In genomic region chrX:136097871-136098805, GRCh38 we compare ENCODE assay signal across 20 cellular contexts. TPM values are rescaled to one million over a fixed set of nuclear protein-coding genes. Genes with fewer than 3 reads are reported as not detected.
DNase-seq lines count a peak whose midpoint lies in the region; ATAC-seq, FAIRE-seq and TF ChIP-seq lines count a peak whose summit lies in the region.
"Had no signal": no experiment of that assay in that cellular context is flagged by ENCODE, and none has a peak within 500 bp of the region (broad histone marks: within the 10 kb centered on the region; RNA-seq: fewer than 3 reads in every experiment).

No MANE protein-coding gene starts in this region.

- H3K9ac ChIP-seq in astrocyte (ENCODE audit: low read length) = no peak overlapping the region

- H3K27ac ChIP-seq in astrocyte (ENCODE audit: low read depth, low read length) = no peak overlapping the region
- H3K27ac ChIP-seq: Peyer's patch had no signal

- H3K4me2 ChIP-seq in astrocyte (ENCODE audit: low read length) = no peak overlapping the region

- H3K36me3 ChIP-seq in GM06990 (ENCODE audit: control insufficient read depth, insufficient read depth, low read length) (no peaks in the 10 kb centered on the region), astrocyte (ENCODE audit: insufficient read depth, low read length) (no peaks in the 10 kb centered on the region)
- H3K36me3 ChIP-seq: Peyer's patch had no signal

- H3K4me1 Mint-ChIP-seq in astrocyte (ENCODE audit: low read depth, unreplicated experiment) = no peaks in the 10 kb centered on the region
- H3K4me1 Mint-ChIP-seq: B cell; CD4-positive, CD25-positive, alpha-beta regulatory T cell had no signal

- no peaks in the 10 kb centered on the region for H3K27me3 Mint-ChIP-seq in astrocyte (ENCODE audit: low read depth, unreplicated experiment)
- H3K27me3 Mint-ChIP-seq: B cell, IgD-negative memory B cell had no signal

- H3K79me2 ChIP-seq in astrocyte (ENCODE audit: insufficient read depth, low read length) = no peaks in the 10 kb centered on the region

- TF ChIP-seq CTCF in GM06990 (IDR thresholded peaks at IDR 0.05; ENCODE audit: insufficient read depth, low read length, poor library complexity, severe bottlenecking) = no peak
- no peak for TF ChIP-seq CTCF in astrocyte (IDR thresholded peaks at IDR 0.05; ENCODE audit: insufficient read depth, low read depth, low read length)

- H3K36me3 Mint-ChIP-seq in astrocyte (ENCODE audit: low read depth, unreplicated experiment) = no peaks in the 10 kb centered on the region
- H3K36me3 Mint-ChIP-seq: CD4-positive, CD25-positive, alpha-beta regulatory T cell; IgD-negative memory B cell had no signal

- no peak overlapping the region for H3K4me3 Mint-ChIP-seq in astrocyte (ENCODE audit: unreplicated experiment)
- H3K4me3 Mint-ChIP-seq: B cell; CD4-positive, CD25-positive, alpha-beta regulatory T cell; IgD-negative memory B cell had no signal

- no peak overlapping the region for H3K4me3 ChIP-seq in GM06990 (replicated peaks; ENCODE audit: low read depth, low read length)
- H3K4me3 ChIP-seq in astrocyte (ENCODE audit: insufficient read depth, low read depth, low read length) = no peak overlapping the region
- H3K4me3 ChIP-seq: Peyer's patch had no signal

- no peaks in the 10 kb centered on the region for H3K9me3 ChIP-seq in astrocyte (ENCODE audit: insufficient read depth, low read depth, low read length)
- H3K9me3 ChIP-seq: Caco-2, Peyer's patch had no signal

- in situ Hi-C loops in KBM-7 (cut with MboI; ENCODE audit: low pct_unique_long_range_greater_than_20kb, low sequenced_read_pairs) = no loop called here

- no peaks in the 10 kb centered on the region for H3K4me1 ChIP-seq in astrocyte (ENCODE audit: insufficient read depth, low read length)
- H3K4me1 ChIP-seq: Caco-2, Peyer's patch had no signal

- H3K27me3 ChIP-seq in GM06990 (replicated peaks; ENCODE audit: control insufficient read depth, insufficient read depth, low read length) (no peaks in the 10 kb centered on the region), astrocyte (ENCODE audit: insufficient read depth, low read length) (no peaks in the 10 kb centered on the region)
- H3K27me3 ChIP-seq: Peyer's patch had no signal

- H3K9me3 Mint-ChIP-seq in astrocyte (ENCODE audit: unreplicated experiment) = no peaks in the 10 kb centered on the region
- H3K9me3 Mint-ChIP-seq: IgD-negative memory B cell had no signal

- no peak overlapping the region for H3K27ac Mint-ChIP-seq in astrocyte (ENCODE audit: unreplicated experiment)
- H3K27ac Mint-ChIP-seq: B cell; CD4-positive, CD25-positive, alpha-beta regulatory T cell; IgD-negative memory B cell had no signal

- DNase-seq in GM06990 (ENCODE audit: extremely low read depth, insufficient read length) (peak; percentile 1), Kasumi-1 (lab: John Stamatoyannopoulos, UW) (peak; percentile 55 to 75), astrocyte (ENCODE audit: low read depth) (no peak), iPS-NIHi7 (ENCODE audit: extremely low spot score) (peak; percentile 70), 8988T (no peak), NCI-H69 (lab: John Stamatoyannopoulos, UW) (no peak), KBM-7 (no peak)
- DNase-seq: Caco-2; CD4-positive, CD25-positive, alpha-beta regulatory T cell; DMS153; HCEC 1CT; MV-4-11; NCI-H1417 treated with DMSO at 0.1 percent for 48 hours; NCI-H2029; NCI-H2171 treated with DMSO at 0.1 percent for 48 hours; Peyer's patch had no signal

- ATAC-seq in GM21529 (IDR thresholded peaks at IDR 0.05; ENCODE audit: unreplicated experiment) = no peak
- ATAC-seq: Right ventricle myocardium inferior had no signal

- no peaks in the 10 kb centered on the region for H4K20me1 ChIP-seq in astrocyte (ENCODE audit: insufficient read depth, low read length)

- FAIRE-seq in astrocyte (lab: Jason Lieb, UNC) = peak; percentile 63

- no peak overlapping the region for H2AFZ ChIP-seq in astrocyte (ENCODE audit: low read depth, low read length)

RNA-seq across cellular contexts. Expression of gene FHL1, which starts 49.2 kb away (rescaled TPM):
- total RNA-seq in astrocyte = 100 and 115 TPM in 2 replicates

Comparison
In these comparisons a context has a peak if more than half of its experiments do, and no peak if none do; other contexts are left out.
1. DNase-seq: peak in GM06990 (single experiment), Kasumi-1 (2 of 2) and iPS-NIHi7 (single experiment); none in astrocyte (single experiment), 8988T (single experiment), NCI-H69 (single experiment) and KBM-7 (single experiment).